8 cellular contexts compared by ENCODE assay signal in genomic region chr16:10181196-10182162, GRCh38. TPM values are rescaled to one million over a fixed set of nuclear protein-coding genes. Genes with fewer than 3 reads are reported as not detected.
A peak's percentile ranks its signal among the peaks of the same experiment; 100 is the strongest.
DNase-seq lines count a peak whose midpoint lies in the region; ATAC-seq, FAIRE-seq and TF ChIP-seq lines count a peak whose summit lies in the region.

No MANE protein-coding gene starts in this region.

- dilution Hi-C loops in keratinocyte (cut with MboI; ENCODE audit: extremely low pct_ligation_motif_present, low sequenced_read_pairs), result no loop called here

- no peaks in the 10 kb centered on the region for H3K9me3 ChIP-seq in keratinocyte (ENCODE audit: control insufficient read depth, low read depth, low read length)
- H3K9me3 ChIP-seq in spleen, result no peaks in the 10 kb centered on the region

- peak overlapping the region; percentile 36 for H3K4me3 Mint-ChIP-seq in central memory CD8-positive, alpha-beta T cell

- DNase-seq in GM10248 (ENCODE audit: extremely low spot score) (peak; percentile 85), RWPE1 (ENCODE audit: low spot score) (peak; percentile 64), keratinocyte (ENCODE audit: low read depth, low spot score) (peak; percentile 17), spleen (peak; percentile 84), T-helper 9 cell (no peak)
- no peak for DNase-seq in central memory CD8-positive, alpha-beta T cell (ENCODE audit: low spot score in 2 of 2)

- 2 to 4% (median 3%) methylated on average over 50 to 85 of the region's 85 CpGs for WGBS in spleen, 5 donors

- H3K9me3 Mint-ChIP-seq in central memory CD8-positive, alpha-beta T cell, result no peaks in the 10 kb centered on the region

- CTCF ChIA-PET in GM10248 (lab: Yijun Ruan, JAX) (interaction anchor here (0.7 to 3.6 kb wide), 21 partner anchors 7 to 1614 kb away, joined by 3 to 21 read pairs (median 4); no protein-coding TSS in a partner anchor), RWPE1 (lab: Yijun Ruan, JAX) (interaction anchor here (0.6 to 0.9 kb wide), 4 partner anchors 9 to 1022 kb away, joined by 3 to 6 read pairs (median 3); no protein-coding TSS in a partner anchor)

- no peaks in the 10 kb centered on the region for H3K9me1 ChIP-seq in keratinocyte (ENCODE audit: control insufficient read depth, extremely low read depth, insufficient read depth, low read length)

- H3K36me3 ChIP-seq in keratinocyte (ENCODE audit: control insufficient read depth in 2 of 2, extremely low read depth in 1 of 2, insufficient read depth in 2 of 2, low read length in 2 of 2) (no peaks in the 10 kb centered on the region), spleen (no peaks in the 10 kb centered on the region)

- peaks cover 47% of the 10 kb centered on the region for H3K27me3 ChIP-seq in keratinocyte (ENCODE audit: control insufficient read depth, extremely low read depth, insufficient read depth, low read length)
- peaks cover 8 to 82% (median 44%) of the 10 kb centered on the region in 7 donors for H3K27me3 ChIP-seq in spleen (replicated peaks in 1 of 7)

- peak overlapping the region; percentile 59 for H3K4me2 ChIP-seq in keratinocyte (ENCODE audit: control insufficient read depth, extremely low read depth, insufficient read depth, low read depth, low read length)

- POLR2A ChIA-PET in GM10248 (lab: Yijun Ruan, JAX), result no interaction called here
- POLR2A ChIA-PET in RWPE1 (lab: Yijun Ruan, JAX; ENCODE audit: low non-redundant PET), result no interaction called here

- ATAC-seq in HG02588 (IDR thresholded peaks at IDR 0.05; ENCODE audit: unreplicated experiment), result peak; percentile 49
- no peak for ATAC-seq in central memory CD8-positive, alpha-beta T cell (replicated peaks; ENCODE audit: extremely low read depth, poor library complexity, severe bottlenecking)
- no peak for ATAC-seq in HG02623 (IDR thresholded peaks at IDR 0.05; ENCODE audit: unreplicated experiment)

- H3K9ac ChIP-seq in keratinocyte (ENCODE audit: control insufficient read depth, extremely low read depth, insufficient read depth, low read length), result no peak overlapping the region

- no peaks in the 10 kb centered on the region for H3K79me2 ChIP-seq in keratinocyte (ENCODE audit: control insufficient read depth, insufficient read depth, low read length)

- H3K4me1 ChIP-seq in keratinocyte (ENCODE audit: control insufficient read depth, extremely low read depth, insufficient read depth, low read length) (peaks cover 10% of the 10 kb centered on the region), spleen (peaks cover 16 to 30% (median 27%) of the 10 kb centered on the region in 6 donors)

- intact Hi-C loops in spleen (cut with DNase I; ENCODE audit: low total_unique reads), result loop anchor here (10.0 kb wide), 2 partner anchors 537 to 1047 kb away; no protein-coding TSS in a partner anchor

- peaks cover 13% of the 10 kb centered on the region for H3K4me1 Mint-ChIP-seq in central memory CD8-positive, alpha-beta T cell

- H3K27ac Mint-ChIP-seq in central memory CD8-positive, alpha-beta T cell (ENCODE audit: low read depth), result no peak overlapping the region

- no peak overlapping the region for H3K4me3 ChIP-seq in keratinocyte (ENCODE audit: control insufficient read depth in 2 of 3, extremely low read depth in 1 of 3, insufficient read depth in 2 of 3, low read depth in 1 of 3, low read length in 3 of 3)
- peak overlapping the region in 7 of 8 donors; percentile 9 to 64 (median 22) for H3K4me3 ChIP-seq in spleen

- no peak for FAIRE-seq in keratinocyte (lab: Jason Lieb, UNC)

- peak overlapping the region; percentile 26 for H2AFZ ChIP-seq in keratinocyte (ENCODE audit: control insufficient read depth, low read length)

- no peaks in the 10 kb centered on the region for H4K20me1 ChIP-seq in keratinocyte (ENCODE audit: control insufficient read depth, extremely low read depth, insufficient read depth, low read length)

- TF ChIP-seq CTCF in GM10248 (IDR thresholded peaks at IDR 0.05; ENCODE audit: control extremely low read depth, extremely low read depth, low read depth, missing control alignments) (peak; percentile 82), RWPE1 (conservative IDR thresholded peaks at IDR 0.05; ENCODE audit: low read depth) (peak; percentile 82), keratinocyte (optimal IDR thresholded peaks at IDR 0.05 in 1 of 3, IDR thresholded peaks at IDR 0.05 in 1 of 3, conservative IDR thresholded peaks at IDR 0.05 in 1 of 3; ENCODE audit: extremely low read depth in 1 of 3, insufficient read depth in 2 of 3, low read length in 3 of 3) (peak; percentile 75 to 100 (median 96)), spleen (IDR thresholded peaks at IDR 0.05 in 8 of 11, conservative IDR thresholded peaks at IDR 0.05 in 3 of 11) (peak; percentile 36 to 85 (median 74))

- no peak for TF ChIP-seq POLR2A in spleen (IDR thresholded peaks at IDR 0.05)

- H3K36me3 Mint-ChIP-seq in central memory CD8-positive, alpha-beta T cell (ENCODE audit: insufficient read depth), result no peaks in the 10 kb centered on the region

- H3K27me3 Mint-ChIP-seq in central memory CD8-positive, alpha-beta T cell, result peaks cover 67% of the 10 kb centered on the region

- H3K27ac ChIP-seq in RWPE1 (no peak overlapping the region), keratinocyte (ENCODE audit: control insufficient read depth, insufficient read depth, low read length) (no peak overlapping the region), spleen (no peak overlapping the region)

RNA-seq across cellular contexts. Expression of gene GRIN2A, which starts 0.7 kb away (rescaled TPM):
- 0.01 TPM in 1 of 3 replicates, not detected in the others for polyA plus RNA-seq in keratinocyte
- polyA plus RNA-seq in keratinocyte (2011; ENCODE audit: low read depth), result not detected
- polyA plus RNA-seq in keratinocyte (2011; cell fraction: cytosol; rRNA removed), result not detected in 2 replicates
- polyA plus RNA-seq in keratinocyte (2011; cell fraction: nucleus; rRNA removed), result 0.01 TPM in 1 of 2 replicates, not detected in the other
- not detected in 2 replicates for polyA plus RNA-seq in keratinocyte (2012; ENCODE audit: low replicate concordance)
- polyA minus RNA-seq in keratinocyte, result 0.19 TPM in 1 of 3 replicates, not detected in the others
- not detected for polyA minus RNA-seq in keratinocyte (2011; cell fraction: cytosol; rRNA and poly(A)+ RNA removed)
- 0.54 TPM in 1 of 2 replicates, not detected in the other for polyA minus RNA-seq in keratinocyte (2011; cell fraction: nucleus; rRNA and poly(A)+ RNA removed)
- under 1 TPM in 1 of 7 donors, not detected in 6; 0.10 TPM for total RNA-seq in spleen
- under 1 TPM in 2 of 3 donors, not detected in 1; under 0.01 to 0.03 TPM for polyA plus RNA-seq in spleen

Comparison
In these comparisons a context has a peak if more than half of its experiments do, and no peak if none do; other contexts are left out.
1. DNase-seq: peak in GM10248 (single experiment), RWPE1 (single experiment), keratinocyte (single experiment) and spleen (single experiment); none in central memory CD8-positive, alpha-beta T cell (0 of 2) and T-helper 9 cell (single experiment).
2. H3K4me3 ChIP-seq: peak in spleen (7 of 8); none in keratinocyte (0 of 3).
3. Peak in every context shown above with its lines, with median percentiles within 50 percentile points of each other: CTCF ChIP-seq.